ENCODE assay signal across 1 cellular context in the genomic region with DNA sequence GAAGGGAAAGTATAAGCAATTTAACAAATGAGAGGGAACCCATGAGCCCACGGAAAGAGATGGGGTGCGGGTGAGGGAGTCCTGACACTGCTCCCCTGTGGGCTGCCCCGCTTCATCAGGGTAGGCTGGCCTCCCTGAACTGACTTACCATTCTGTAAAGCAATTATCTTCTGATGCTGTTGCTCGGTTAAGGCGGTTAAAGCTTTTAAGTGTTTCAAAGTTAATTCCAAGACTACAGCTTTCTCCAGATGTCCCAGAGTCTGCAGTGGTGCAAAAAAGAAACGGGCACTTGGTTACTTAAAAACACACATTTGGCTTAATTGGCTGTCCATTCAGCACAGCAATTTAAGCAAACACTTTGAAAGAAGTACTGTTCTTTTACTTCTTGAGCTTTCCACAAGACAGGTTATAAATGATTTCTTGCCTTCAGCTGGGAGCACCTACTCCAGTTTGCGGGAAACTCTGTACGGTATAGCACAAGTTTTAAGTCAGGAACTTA.
A peak's percentile ranks its signal among the peaks of the same experiment; 100 is the strongest.
TF ChIP-seq lines count a peak whose summit lies in the region.

No MANE protein-coding gene starts in this region.

TF ChIP-seq in H1, 55 proteins besides CTCF, POLR2A, EP300 and RAD21:
- TF ChIP-seq CHD1 (IDR thresholded peaks at IDR 0.05; ENCODE audit: low read depth, low read length) (no peak), EZH2 (IDR thresholded peaks at IDR 0.05; ENCODE audit: low read depth, low read length, severe bottlenecking) (peak; percentile 82), CBX8 (IDR thresholded peaks at IDR 0.05; ENCODE audit: borderline replicate concordance, low read depth, low read length) (peak; percentile 41; the same call in 1 of the 2 replicates), SUZ12 (IDR thresholded peaks at IDR 0.05; ENCODE audit: low read length) (peak; percentile 83; the same call in 1 of the 2 replicates)
